11 cellular contexts compared by ENCODE assay signal in genomic region chr1:91827094-91828006, GRCh38. TPM values are rescaled to one million over a fixed set of nuclear protein-coding genes. Genes with fewer than 3 reads are reported as not detected.
DNase-seq lines count a peak whose midpoint lies in the region; ATAC-seq and TF ChIP-seq lines count a peak whose summit lies in the region.
"Had no signal": no experiment of that assay in that cellular context is flagged by ENCODE, and none has a peak within 500 bp of the region (broad histone marks: within the 10 kb centered on the region; RNA-seq: fewer than 3 reads in every experiment).

No MANE protein-coding gene starts in this region.

- H3K4me1 ChIP-seq in left lung (peaks cover 26 to 30% of the 10 kb centered on the region in 2 donors), stomach smooth muscle (ENCODE audit: control insufficient read depth, insufficient read depth, low read length) (peaks cover 52% of the 10 kb centered on the region)

- H3K27ac ChIP-seq in caudate nucleus (ENCODE audit: low read depth, low read length) = peak overlapping the region; percentile 49
- peak overlapping the region in 1 of 2 donors; percentile 20 for H3K27ac ChIP-seq in left lung
- peak overlapping the region; percentile 90 for H3K27ac ChIP-seq in stomach smooth muscle (ENCODE audit: low read length)

- peak; percentile 74 for ATAC-seq in left lung
- no peak for ATAC-seq in GM21717 (IDR thresholded peaks at IDR 0.05; ENCODE audit: unreplicated experiment)
- no peak for ATAC-seq in GM19328 (IDR thresholded peaks at IDR 0.05; ENCODE audit: unreplicated experiment)
- ATAC-seq: activated CD4-positive, CD25-positive, alpha-beta regulatory T cell treated with anti-CD3 and anti-CD28 coated beads, Interleukin-2, amount 50 U/mL, for 24 hours had no signal

- H3K9me3 ChIP-seq in left lung = no peaks in the 10 kb centered on the region
- H3K9me3 ChIP-seq in stomach smooth muscle (ENCODE audit: control insufficient read depth in 2 of 2, low read length in 2 of 2) = no peaks in the 10 kb centered on the region

- H3K36me3 ChIP-seq in left lung (no peaks in the 10 kb centered on the region), stomach smooth muscle (ENCODE audit: control insufficient read depth in 2 of 2, insufficient read depth in 2 of 2, low read length in 2 of 2) (no peaks in the 10 kb centered on the region)

- H3K27me3 ChIP-seq in left lung (no peaks in the 10 kb centered on the region), stomach smooth muscle (ENCODE audit: control insufficient read depth in 1 of 2, insufficient read depth in 2 of 2, low read length in 2 of 2) (no peaks in the 10 kb centered on the region)

- intact Hi-C loops in left lung (cut with DNase I) = no loop called here

- DNase-seq in NCI-H2196 (lab: John Stamatoyannopoulos, UW; ENCODE audit: unreplicated experiment) = peak; percentile 34
- DNase-seq in NCI-H2196 treated with DMSO at 0.1 percent for 48 hours (lab: John Stamatoyannopoulos, UW; ENCODE audit: unreplicated experiment) = no peak
- no peak for DNase-seq in caudate nucleus (lab: John Stamatoyannopoulos, UW)
- DNase-seq in left lung = peak in 1 of 2 donors; percentile 44
- DNase-seq in stimulated activated CD8-positive, alpha-beta memory T cell treated with anti-CD3 and anti-CD28 coated beads, Interleukin-4, amount 100 ng/mL, for 48 hours = no peak
- DNase-seq: amniotic stem cell, IMR-90 had no signal

- peak overlapping the region; percentile 21 to 22 for H3K9ac ChIP-seq in stomach smooth muscle (ENCODE audit: low read length in 2 of 2)

- H3K4me3 ChIP-seq in left lung (no peak overlapping the region), stomach smooth muscle (ENCODE audit: low read length in 2 of 2) (peak overlapping the region in 1 of 2 donors; percentile 44)

- TF ChIP-seq CTCF in left lung (IDR thresholded peaks at IDR 0.05) = no peak

RNA-seq across cellular contexts. Expression of gene TGFBR3, which starts 58.6 kb away (rescaled TPM):
- 10 to 100 TPM; 21.7 to 41.1 TPM for total RNA-seq in left lung
